ENCODE assay signal across 8 cellular contexts in genomic region chr10:61902448-61903183, GRCh38. TPM values are rescaled to one million over a fixed set of nuclear protein-coding genes. Genes with fewer than 3 reads are reported as not detected.
DNase-seq lines count a peak whose midpoint lies in the region; ATAC-seq and TF ChIP-seq lines count a peak whose summit lies in the region.

No MANE protein-coding gene starts in this region.

- H3K27me3 ChIP-seq in thymus (ENCODE audit: control insufficient read depth, insufficient read depth) = no peaks in the 10 kb centered on the region

- peak overlapping the region; percentile 99 for H3K27ac ChIP-seq in thymus (ENCODE audit: low read depth)

- peaks cover 5% of the 10 kb centered on the region for H3K4me1 ChIP-seq in thymus (ENCODE audit: control insufficient read depth, insufficient read depth, low read length)

- no peaks in the 10 kb centered on the region for H3K36me3 ChIP-seq in thymus (ENCODE audit: control insufficient read depth, insufficient read depth)

- CTCF ChIA-PET in GM10248 (lab: Yijun Ruan, JAX) = interaction anchor here (0.7 to 2.3 kb wide), 22 partner anchors 12 to 342 kb away, joined by 3 to 16 read pairs (median 3); no protein-coding TSS in a partner anchor

- H3K4me3 ChIP-seq in foreskin fibroblast (ENCODE audit: low read depth in 1 of 2, low read length in 2 of 2) (peak overlapping the region; percentile 72 to 86), thymus (ENCODE audit: low read length) (peak overlapping the region; percentile 91)

- ATAC-seq in HG03108 (IDR thresholded peaks at IDR 0.05; ENCODE audit: unreplicated experiment) (peak; percentile 1), GM18519 (IDR thresholded peaks at IDR 0.05; ENCODE audit: low FRiP score, unreplicated experiment) (no peak)

- peak; percentile 48 for TF ChIP-seq CTCF in GM10248 (IDR thresholded peaks at IDR 0.05; ENCODE audit: control extremely low read depth, extremely low read depth, low read depth, missing control alignments)
- no peak for TF ChIP-seq CTCF in foreskin fibroblast (IDR thresholded peaks at IDR 0.05; ENCODE audit: low read depth, low read length)
- TF ChIP-seq CTCF in neural crest cell (conservative IDR thresholded peaks at IDR 0.05) = no peak

- WGBS in thymus = under 1% methylated on average over 24 of the region's 24 CpGs

- H3K27me3 Mint-ChIP-seq in neural crest cell (ENCODE audit: low read depth) = peaks cover 29% of the 10 kb centered on the region

- no peaks in the 10 kb centered on the region for H3K36me3 Mint-ChIP-seq in neural crest cell (ENCODE audit: low read depth)

- no peaks in the 10 kb centered on the region for H3K9me3 Mint-ChIP-seq in neural crest cell

- no peaks in the 10 kb centered on the region for H3K9me3 ChIP-seq in thymus (ENCODE audit: control insufficient read depth)

- peaks cover 44% of the 10 kb centered on the region for H3K4me1 Mint-ChIP-seq in neural crest cell

- no peak overlapping the region for H3K27ac Mint-ChIP-seq in neural crest cell (ENCODE audit: unreplicated experiment)

- POLR2A ChIA-PET in GM10248 (lab: Yijun Ruan, JAX) = no interaction called here

- H3K4me3 Mint-ChIP-seq in neural crest cell = peak overlapping the region; percentile 98

- DNase-seq in GM10248 (ENCODE audit: extremely low spot score) (peak; percentile 53), foreskin fibroblast (peak; percentile 61 to 81), neural crest cell (ENCODE audit: low read depth, low spot score) (peak; percentile 23)
- DNase-seq in activated gamma-delta T cell treated with anti-CD3 and anti-CD28 coated beads, Interleukin-2, amount 50 U/mL, for 16 hours (ENCODE audit: low read depth) = peak; percentile 50

TF ChIP-seq in PFSK-1, 5 proteins besides CTCF, POLR2A, EP300 and RAD21:
- TF ChIP-seq FOXP2 (optimal IDR thresholded peaks at IDR 0.05; ENCODE audit: borderline replicate concordance, extremely low read depth, extremely low read length, insufficient read depth) (no peak), SIN3A (IDR thresholded peaks at IDR 0.05; ENCODE audit: borderline replicate concordance, insufficient read depth, low read length) (peak; percentile 8; the same call in 1 of the 2 replicates), TAF1 (IDR thresholded peaks at IDR 0.05; ENCODE audit: borderline replicate concordance, insufficient read depth, low read length) (no peak), POLR2AphosphoS5 (IDR thresholded peaks at IDR 0.05; ENCODE audit: low read depth, low read length) (no peak)
- TF ChIP-seq, protein P1, sequence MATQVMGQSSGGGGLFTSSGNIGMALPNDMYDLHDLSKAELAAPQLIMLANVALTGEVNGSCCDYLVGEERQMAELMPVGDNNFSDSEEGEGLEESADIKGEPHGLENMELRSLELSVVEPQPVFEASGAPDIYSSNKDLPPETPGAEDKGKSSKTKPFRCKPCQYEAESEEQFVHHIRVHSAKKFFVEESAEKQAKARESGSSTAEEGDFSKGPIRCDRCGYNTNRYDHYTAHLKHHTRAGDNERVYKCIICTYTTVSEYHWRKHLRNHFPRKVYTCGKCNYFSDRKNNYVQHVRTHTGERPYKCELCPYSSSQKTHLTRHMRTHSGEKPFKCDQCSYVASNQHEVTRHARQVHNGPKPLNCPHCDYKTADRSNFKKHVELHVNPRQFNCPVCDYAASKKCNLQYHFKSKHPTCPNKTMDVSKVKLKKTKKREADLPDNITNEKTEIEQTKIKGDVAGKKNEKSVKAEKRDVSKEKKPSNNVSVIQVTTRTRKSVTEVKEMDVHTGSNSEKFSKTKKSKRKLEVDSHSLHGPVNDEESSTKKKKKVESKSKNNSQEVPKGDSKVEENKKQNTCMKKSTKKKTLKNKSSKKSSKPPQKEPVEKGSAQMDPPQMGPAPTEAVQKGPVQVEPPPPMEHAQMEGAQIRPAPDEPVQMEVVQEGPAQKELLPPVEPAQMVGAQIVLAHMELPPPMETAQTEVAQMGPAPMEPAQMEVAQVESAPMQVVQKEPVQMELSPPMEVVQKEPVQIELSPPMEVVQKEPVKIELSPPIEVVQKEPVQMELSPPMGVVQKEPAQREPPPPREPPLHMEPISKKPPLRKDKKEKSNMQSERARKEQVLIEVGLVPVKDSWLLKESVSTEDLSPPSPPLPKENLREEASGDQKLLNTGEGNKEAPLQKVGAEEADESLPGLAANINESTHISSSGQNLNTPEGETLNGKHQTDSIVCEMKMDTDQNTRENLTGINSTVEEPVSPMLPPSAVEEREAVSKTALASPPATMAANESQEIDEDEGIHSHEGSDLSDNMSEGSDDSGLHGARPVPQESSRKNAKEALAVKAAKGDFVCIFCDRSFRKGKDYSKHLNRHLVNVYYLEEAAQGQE (IDR thresholded peaks at IDR 0.05; ENCODE audit: insufficient read depth in 1 of 2, low read depth in 2 of 2, low read length in 2 of 2) = no peak

RNA-seq across cellular contexts. Expression of gene ARID5B, which starts 1.1 kb away (rescaled TPM):
- 2.7 TPM for polyA plus RNA-seq in PFSK-1 (2012; ENCODE audit: insufficient read length, low read depth)
- total RNA-seq in neural crest cell = 10.1 and 10.4 TPM in 2 replicates
- polyA plus RNA-seq in thymus = 11.3 TPM
